In the genomic region with DNA sequence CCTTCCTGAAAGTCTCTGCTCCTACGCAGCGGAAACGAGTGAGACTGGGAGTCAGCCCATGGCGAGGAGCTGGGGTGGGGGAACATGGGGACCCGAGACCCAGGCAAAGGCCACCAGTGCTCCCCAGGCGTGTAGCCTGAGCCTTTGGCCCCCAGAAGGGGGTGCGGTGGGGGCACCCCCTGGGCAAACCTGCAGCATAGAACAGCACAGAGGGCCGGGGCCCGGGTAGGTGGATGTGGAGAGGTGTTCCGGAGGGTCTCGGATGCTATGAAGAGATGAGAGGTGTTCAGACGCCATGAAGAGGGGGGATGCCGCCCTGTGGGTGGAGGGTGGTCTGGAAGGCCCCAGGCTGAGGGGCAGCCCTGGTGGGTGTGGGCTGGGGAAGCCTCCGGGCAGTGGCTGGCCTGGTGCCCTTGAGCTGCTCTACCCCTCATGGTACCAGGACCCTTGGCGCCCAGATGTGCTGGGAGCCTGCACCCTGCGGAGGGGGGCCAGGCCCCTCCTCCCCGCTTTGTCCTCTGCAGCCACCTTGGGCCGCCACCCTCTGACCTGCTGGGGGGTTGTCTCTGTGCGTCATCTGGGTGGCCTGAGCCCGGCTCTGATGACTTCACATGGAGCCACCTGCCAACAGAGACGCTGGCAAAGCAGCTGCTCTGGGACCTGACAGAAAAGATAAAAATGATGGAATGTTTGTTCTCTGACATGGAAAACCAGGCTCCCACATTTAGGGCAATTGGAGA, we compare ENCODE assay signal across 24 cellular contexts.
DNase-seq lines count a peak whose midpoint lies in the region; ATAC-seq, FAIRE-seq and TF ChIP-seq lines count a peak whose summit lies in the region.
"Had no signal": no experiment of that assay in that cellular context is flagged by ENCODE, and none has a peak within 500 bp of the region (broad histone marks: within the 10 kb centered on the region; RNA-seq: fewer than 3 reads in every experiment).

No MANE protein-coding gene starts in this region.

- H3K27me3 Mint-ChIP-seq in activated naive CD4-positive, alpha-beta T cell treated with anti-CD3 and anti-CD28 coated beads, Interleukin-2, amount 10 ng/mL, durations not matched to agents 7 days and 5 days: peaks cover 59% of the 10 kb centered on the region

- H3K27ac ChIP-seq in kidney (ENCODE audit: low read depth in 2 of 2, low read length in 2 of 2) (no peak overlapping the region), spleen (no peak overlapping the region), breast epithelium (no peak overlapping the region)
- H3K27ac ChIP-seq: brain microvascular endothelial cell, coronary artery, parathyroid adenoma, skin epidermis had no signal

- 88 to 95% (median 93%) methylated on average over 19 to 21 of the region's 21 CpGs for WGBS in spleen, 5 donors

- intact Hi-C loops in kidney (cut with DNase I): no loop called here
- intact Hi-C loops in spleen (cut with DNase I; ENCODE audit: low total_unique reads): no loop called here
- intact Hi-C loops in breast epithelium (cut with DNase I; ENCODE audit: low total_unique reads): no loop called here

- DNase-seq in activated naive CD4-positive, alpha-beta T cell treated with anti-CD3 and anti-CD28 coated beads, Interleukin-2, amount 50 U/mL, for 16 hours: peak; percentile 8
- no peak for DNase-seq in activated naive CD4-positive, alpha-beta T cell treated with anti-CD3 and anti-CD28 coated beads, Interleukin-2, amount 10 ng/mL, durations not matched to agents 7 days and 5 days
- DNase-seq in NCI-H69 (lab: John Stamatoyannopoulos, UW) (peak; percentile 69), kidney (peak; percentile 66), spleen (peak; percentile 56), breast epithelium (ENCODE audit: low spot score in 2 of 2) (no peak), anterior cingulate cortex (lab: John Stamatoyannopoulos, UW) (no peak)
- DNase-seq: activated T-cell treated with anti-CD3 and anti-CD28 coated beads, Interleukin-2, amount 50 U/mL, for 48 hours; brain microvascular endothelial cell; CD4-positive, alpha-beta T cell; DMS79 treated with DMSO at 0.1 percent for 48 hours; immature natural killer cell; mammary epithelial cell; MM.1S; NCI-H187; PC-3; stimulated activated CD4-positive, alpha-beta T cell treated with anti-CD3 and anti-CD28 coated beads, Interleukin-4, amount 100 ng/mL, for 24 hours had no signal

- no peaks in the 10 kb centered on the region for H3K9me3 ChIP-seq in kidney (ENCODE audit: control insufficient read depth in 1 of 2, low read length in 2 of 2)
- peaks cover 0 to 2% (median under 1%) of the 10 kb centered on the region in 8 donors for H3K9me3 ChIP-seq in spleen
- peaks cover 0 to 1% of the 10 kb centered on the region in 2 donors for H3K9me3 ChIP-seq in breast epithelium

- no peaks in the 10 kb centered on the region for H3K36me3 ChIP-seq in kidney (ENCODE audit: control insufficient read depth in 1 of 2, insufficient read depth in 2 of 2, low read length in 2 of 2)
- H3K36me3 ChIP-seq in spleen: no peaks in the 10 kb centered on the region
- H3K36me3 ChIP-seq in breast epithelium: no peaks in the 10 kb centered on the region
- H3K36me3 ChIP-seq: brain microvascular endothelial cell had no signal

- H3K4me3 ChIP-seq in kidney (ENCODE audit: low read length in 2 of 2) (no peak overlapping the region), spleen (no peak overlapping the region), breast epithelium (no peak overlapping the region)
- H3K4me3 ChIP-seq: coronary artery, skin epidermis had no signal

- ATAC-seq in HG03432 (IDR thresholded peaks at IDR 0.05; ENCODE audit: unreplicated experiment): no peak
- ATAC-seq: activated naive CD4-positive, alpha-beta T cell treated with anti-CD3 and anti-CD28 coated beads, Interleukin-2, amount 50 U/mL, for 72 hours; PC-3 had no signal

- CTCF ChIA-PET in activated naive CD4-positive, alpha-beta T cell treated with anti-CD3 and anti-CD28 coated beads, Interleukin-2, amount 10 ng/mL, durations not matched to agents 7 days and 5 days (lab: Charles Lee): no interaction called here

- H3K4me1 Mint-ChIP-seq in activated naive CD4-positive, alpha-beta T cell treated with anti-CD3 and anti-CD28 coated beads, Interleukin-2, amount 10 ng/mL, durations not matched to agents 7 days and 5 days: peaks cover 22% of the 10 kb centered on the region
- H3K4me1 Mint-ChIP-seq: immature natural killer cell had no signal

- no peak overlapping the region for H3K27ac Mint-ChIP-seq in activated naive CD4-positive, alpha-beta T cell treated with anti-CD3 and anti-CD28 coated beads, Interleukin-2, amount 10 ng/mL, durations not matched to agents 7 days and 5 days
- H3K27ac Mint-ChIP-seq: activated naive CD4-positive, alpha-beta T cell treated with anti-CD3 and anti-CD28 coated beads, Interleukin-2, amount 50 U/mL, for 72 hours; CD4-positive, alpha-beta T cell; immature natural killer cell had no signal

- no peaks in the 10 kb centered on the region for H3K36me3 Mint-ChIP-seq in activated naive CD4-positive, alpha-beta T cell treated with anti-CD3 and anti-CD28 coated beads, Interleukin-2, amount 10 ng/mL, durations not matched to agents 7 days and 5 days
- H3K36me3 Mint-ChIP-seq: activated naive CD4-positive, alpha-beta T cell treated with anti-CD3 and anti-CD28 coated beads, Interleukin-2, amount 50 U/mL, for 72 hours; immature natural killer cell had no signal

- H3K27me3 ChIP-seq in spleen (replicated peaks in 1 of 7) (peaks cover 0 to 58% (median 19%) of the 10 kb centered on the region in 7 donors), breast epithelium (peaks cover 0 to 60% of the 10 kb centered on the region in 2 donors)
- H3K27me3 ChIP-seq: brain microvascular endothelial cell had no signal

- no peak overlapping the region for H3K4me3 Mint-ChIP-seq in activated naive CD4-positive, alpha-beta T cell treated with anti-CD3 and anti-CD28 coated beads, Interleukin-2, amount 10 ng/mL, durations not matched to agents 7 days and 5 days
- H3K4me3 Mint-ChIP-seq: CD4-positive, alpha-beta T cell; immature natural killer cell had no signal

- H3K4me1 ChIP-seq in kidney (ENCODE audit: control insufficient read depth in 1 of 2, insufficient read depth in 1 of 2, low read depth in 1 of 2, low read length in 2 of 2): no peaks in the 10 kb centered on the region
- peaks cover 0 to 41% (median 12%) of the 10 kb centered on the region in 6 donors for H3K4me1 ChIP-seq in spleen
- H3K4me1 ChIP-seq in breast epithelium: no peaks in the 10 kb centered on the region
- H3K4me1 ChIP-seq: parathyroid adenoma had no signal

- H3K9me3 Mint-ChIP-seq in activated naive CD4-positive, alpha-beta T cell treated with anti-CD3 and anti-CD28 coated beads, Interleukin-2, amount 10 ng/mL, durations not matched to agents 7 days and 5 days: peaks cover 2% of the 10 kb centered on the region
- H3K9me3 Mint-ChIP-seq: activated naive CD4-positive, alpha-beta T cell treated with anti-CD3 and anti-CD28 coated beads, Interleukin-2, amount 50 U/mL, for 72 hours; CD4-positive, alpha-beta T cell; immature natural killer cell had no signal

- no peak for FAIRE-seq in kidney (lab: Jason Lieb, UNC)
- FAIRE-seq: endothelial cell of umbilical vein, urothelium cell line had no signal

- H3K9ac ChIP-seq in kidney (ENCODE audit: low read length in 2 of 2): no peak overlapping the region
- H3K9ac ChIP-seq: parathyroid adenoma had no signal

- no peak for TF ChIP-seq CTCF in kidney (IDR thresholded peaks at IDR 0.05; ENCODE audit: borderline replicate concordance, extremely low read depth, insufficient read depth)
- no peak for TF ChIP-seq CTCF in spleen (IDR thresholded peaks at IDR 0.05 in 8 of 11, conservative IDR thresholded peaks at IDR 0.05 in 3 of 11)
- no peak for TF ChIP-seq CTCF in breast epithelium (IDR thresholded peaks at IDR 0.05)

- TF ChIP-seq POLR2A in spleen (IDR thresholded peaks at IDR 0.05) (no peak), breast epithelium (IDR thresholded peaks at IDR 0.05) (no peak)

Comparison
In these comparisons a context has a peak if more than half of its experiments do, and no peak if none do; other contexts are left out.
1. DNase-seq: peak in activated naive CD4-positive, alpha-beta T cell treated with anti-CD3 and anti-CD28 coated beads, Interleukin-2, amount 50 U/mL, for 16 hours (single experiment), NCI-H69 (single experiment), kidney (single experiment) and spleen (single experiment); none in activated naive CD4-positive, alpha-beta T cell treated with anti-CD3 and anti-CD28 coated beads, Interleukin-2, amount 10 ng/mL, durations not matched to agents 7 days and 5 days (single experiment), breast epithelium (0 of 2) and anterior cingulate cortex (0 of 58).